In the genomic region with DNA sequence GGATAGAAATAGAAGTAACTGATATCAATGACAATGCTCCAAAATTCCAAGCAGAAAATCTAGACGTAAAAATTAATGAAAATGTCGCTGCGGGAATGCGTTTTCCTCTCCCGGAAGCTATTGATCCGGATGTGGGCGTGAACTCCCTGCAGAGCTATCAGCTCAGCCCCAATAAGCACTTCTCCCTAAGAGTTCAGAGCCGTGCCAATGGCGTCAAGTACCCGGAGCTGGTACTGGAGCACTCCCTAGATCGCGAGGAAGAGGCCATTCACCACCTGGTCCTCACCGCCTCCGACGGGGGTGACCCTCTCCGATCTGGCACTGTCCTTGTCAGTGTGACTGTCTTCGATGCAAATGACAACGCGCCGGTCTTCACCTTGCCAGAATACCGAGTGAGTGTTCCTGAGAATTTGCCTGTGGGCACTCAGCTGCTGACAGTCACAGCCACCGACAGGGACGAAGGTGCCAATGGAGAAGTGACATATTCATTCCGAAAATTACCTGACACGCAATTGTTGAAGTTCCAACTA, we compare ENCODE assay signal across 8 cellular contexts. TPM values are rescaled to one million over a fixed set of nuclear protein-coding genes. Genes with fewer than 3 reads are reported as not detected.
DNase-seq lines count a peak whose midpoint lies in the region; ATAC-seq, FAIRE-seq and TF ChIP-seq lines count a peak whose summit lies in the region.

No MANE protein-coding gene starts in this region.

- 8 to 19% (median 14%) methylated on average over 24 to 25 of the region's 25 CpGs for WGBS in stomach, 5 donors

- H3K36me3 ChIP-seq in kidney (ENCODE audit: control insufficient read depth in 1 of 2, insufficient read depth in 2 of 2, low read length in 2 of 2) (no peaks in the 10 kb centered on the region), stomach (peaks cover 0 to 14% (median 8%) of the 10 kb centered on the region in 4 donors)

- H3K4me3 ChIP-seq in kidney (ENCODE audit: low read length in 2 of 2) (peak overlapping the region; percentile 44 to 54), stomach (peak overlapping the region; percentile 27 to 48 (median 39))

- no peak overlapping the region for H3K27ac Mint-ChIP-seq in activated CD4-positive, alpha-beta T cell treated with anti-CD3 and anti-CD28 coated beads, Interleukin-2, amount 10 ng/mL, durations not matched to agents 24 days and 14 days
- H3K27ac Mint-ChIP-seq in activated naive CD8-positive, alpha-beta T cell treated with anti-CD3 and anti-CD28 coated beads, Interleukin-2, amount 10 ng/mL, durations not matched to agents 7 days and 5 days: no peak overlapping the region

- H3K4me3 Mint-ChIP-seq in activated CD4-positive, alpha-beta T cell treated with anti-CD3 and anti-CD28 coated beads, Interleukin-2, amount 10 ng/mL, durations not matched to agents 24 days and 14 days: peak overlapping the region; percentile 86
- peak overlapping the region; percentile 80 for H3K4me3 Mint-ChIP-seq in activated naive CD8-positive, alpha-beta T cell treated with anti-CD3 and anti-CD28 coated beads, Interleukin-2, amount 10 ng/mL, durations not matched to agents 7 days and 5 days

- peaks cover 32% of the 10 kb centered on the region for H3K9me3 Mint-ChIP-seq in activated CD4-positive, alpha-beta T cell treated with anti-CD3 and anti-CD28 coated beads, Interleukin-2, amount 10 ng/mL, durations not matched to agents 24 days and 14 days
- H3K9me3 Mint-ChIP-seq in activated naive CD8-positive, alpha-beta T cell treated with anti-CD3 and anti-CD28 coated beads, Interleukin-2, amount 10 ng/mL, durations not matched to agents 7 days and 5 days: peaks cover 15% of the 10 kb centered on the region

- no peak for TF ChIP-seq EP300 in stomach (IDR thresholded peaks at IDR 0.05)

- peaks cover 31 to 52% of the 10 kb centered on the region in 2 donors for H3K9me3 ChIP-seq in kidney (ENCODE audit: control insufficient read depth in 1 of 2, low read length in 2 of 2)
- peaks cover 47 to 99% (median 89%) of the 10 kb centered on the region in 4 donors for H3K9me3 ChIP-seq in stomach

- peak; percentile 58 for DNase-seq in activated CD4-positive, alpha-beta T cell treated with anti-CD3 and anti-CD28 coated beads, Interleukin-2, amount 10 ng/mL, durations not matched to agents 24 days and 14 days
- DNase-seq in activated CD4-positive, alpha-beta T cell treated with anti-CD3 and anti-CD28 coated beads, Interleukin-2, amount 50 U/mL, for 4 hours: no peak
- no peak for DNase-seq in activated naive CD8-positive, alpha-beta T cell treated with anti-CD3 and anti-CD28 coated beads, Interleukin-2, amount 10 ng/mL, durations not matched to agents 7 days and 5 days
- DNase-seq in kidney: no peak
- no peak for DNase-seq in stomach
- no peak for DNase-seq in GDM1 (lab: John Stamatoyannopoulos, UW)
- DNase-seq in effector CD8-positive, alpha-beta T cell (lab: John Stamatoyannopoulos, UW): no peak
- no peak for DNase-seq in NCI-H1417 (lab: John Stamatoyannopoulos, UW)

- ATAC-seq in activated naive CD8-positive, alpha-beta T cell treated with anti-CD3 and anti-CD28 coated beads, Interleukin-2, amount 10 ng/mL, durations not matched to agents 7 days and 5 days (ENCODE audit: low read depth): no peak

- H3K9ac ChIP-seq in kidney (ENCODE audit: low read length in 2 of 2): no peak overlapping the region

- POLR2A ChIA-PET in activated naive CD8-positive, alpha-beta T cell treated with anti-CD3 and anti-CD28 coated beads, Interleukin-2, amount 10 ng/mL, durations not matched to agents 7 days and 5 days (lab: Charles Lee): no interaction called here

- H3K27ac ChIP-seq in kidney (ENCODE audit: low read depth in 2 of 2, low read length in 2 of 2) (no peak overlapping the region), stomach (no peak overlapping the region)

- FAIRE-seq in kidney (lab: Jason Lieb, UNC): no peak

- H3K36me3 Mint-ChIP-seq in activated CD4-positive, alpha-beta T cell treated with anti-CD3 and anti-CD28 coated beads, Interleukin-2, amount 10 ng/mL, durations not matched to agents 24 days and 14 days (ENCODE audit: low read depth): peaks cover 8% of the 10 kb centered on the region
- peaks cover 8% of the 10 kb centered on the region for H3K36me3 Mint-ChIP-seq in activated naive CD8-positive, alpha-beta T cell treated with anti-CD3 and anti-CD28 coated beads, Interleukin-2, amount 10 ng/mL, durations not matched to agents 7 days and 5 days

- peaks cover 0 to 81% (median 28%) of the 10 kb centered on the region in 3 donors for H3K27me3 ChIP-seq in stomach

- no peak for TF ChIP-seq CTCF in kidney (IDR thresholded peaks at IDR 0.05; ENCODE audit: borderline replicate concordance, extremely low read depth, insufficient read depth)
- TF ChIP-seq CTCF in stomach (IDR thresholded peaks at IDR 0.05): no peak

- no peaks in the 10 kb centered on the region for H3K4me1 ChIP-seq in kidney (ENCODE audit: control insufficient read depth in 1 of 2, insufficient read depth in 1 of 2, low read depth in 1 of 2, low read length in 2 of 2)
- peaks cover 0 to 25% (median 7%) of the 10 kb centered on the region in 4 donors for H3K4me1 ChIP-seq in stomach

- peaks cover 55% of the 10 kb centered on the region for H3K27me3 Mint-ChIP-seq in activated CD4-positive, alpha-beta T cell treated with anti-CD3 and anti-CD28 coated beads, Interleukin-2, amount 10 ng/mL, durations not matched to agents 24 days and 14 days
- H3K27me3 Mint-ChIP-seq in activated naive CD8-positive, alpha-beta T cell treated with anti-CD3 and anti-CD28 coated beads, Interleukin-2, amount 10 ng/mL, durations not matched to agents 7 days and 5 days: peaks cover 68% of the 10 kb centered on the region

- no peak for TF ChIP-seq POLR2A in stomach (IDR thresholded peaks at IDR 0.05)

- peaks cover 16% of the 10 kb centered on the region for H3K4me1 Mint-ChIP-seq in activated CD4-positive, alpha-beta T cell treated with anti-CD3 and anti-CD28 coated beads, Interleukin-2, amount 10 ng/mL, durations not matched to agents 24 days and 14 days
- H3K4me1 Mint-ChIP-seq in activated naive CD8-positive, alpha-beta T cell treated with anti-CD3 and anti-CD28 coated beads, Interleukin-2, amount 10 ng/mL, durations not matched to agents 7 days and 5 days: peaks cover 6% of the 10 kb centered on the region

- intact Hi-C loops in activated CD4-positive, alpha-beta T cell treated with anti-CD3 and anti-CD28 coated beads, Interleukin-2, amount 10 ng/mL, durations not matched to agents 24 days and 14 days (cut with micrococcal nuclease): loop anchor here (2.0 to 5.0 kb wide), 6 partner anchors 51 to 145 kb away; a partner anchor contains a TSS
- intact Hi-C loops in kidney (cut with DNase I): no loop called here
- intact Hi-C loops in stomach (cut with DNase I; ENCODE audit: low total_unique reads): loop anchor here (10.0 kb wide), 1 partner anchor 111 kb away; no protein-coding TSS in a partner anchor

RNA-seq across cellular contexts. Expression of a gene that starts 0.8 kb away (rescaled TPM):
- total RNA-seq in activated CD4-positive, alpha-beta T cell treated with anti-CD3 and anti-CD28 coated beads, Interleukin-2, amount 10 ng/mL, durations not matched to agents 24 days and 14 days: 0.07 and 0.21 TPM in 2 replicates
- total RNA-seq in activated naive CD8-positive, alpha-beta T cell treated with anti-CD3 and anti-CD28 coated beads, Interleukin-2, amount 10 ng/mL, durations not matched to agents 7 days and 5 days: under 1 TPM in 1 of 2 experiments, not detected in 1; 0.14 TPM
- total RNA-seq in kidney (5.1 TPM), stomach (1 to 10 TPM in 3 of 5 donors, under 1 TPM in 1, not detected in 1; 0.89 to 7.0 (median 4.5) TPM)
- polyA plus RNA-seq in kidney (ENCODE audit: insufficient read depth, low read depth, low replicate concordance) (0.47 TPM), stomach (under 1 TPM; 0.15 to 0.65 (median 0.44) TPM)

RNA-seq across cellular contexts. Expression of a gene that starts 3.9 kb away (rescaled TPM):
- total RNA-seq in activated CD4-positive, alpha-beta T cell treated with anti-CD3 and anti-CD28 coated beads, Interleukin-2, amount 10 ng/mL, durations not matched to agents 24 days and 14 days: 0.12 and 0.17 TPM in 2 replicates
- total RNA-seq in activated naive CD8-positive, alpha-beta T cell treated with anti-CD3 and anti-CD28 coated beads, Interleukin-2, amount 10 ng/mL, durations not matched to agents 7 days and 5 days: under 1 TPM in 1 of 2 experiments, not detected in 1; 0.11 TPM
- total RNA-seq in kidney: 15.1 TPM
- polyA plus RNA-seq in kidney (ENCODE audit: insufficient read depth, low read depth, low replicate concordance): 1.0 TPM
- total RNA-seq in stomach: 10 to 100 TPM in 3 of 5 donors, 1 to 10 TPM in 2; 3.6 to 19.3 (median 16.8) TPM
- polyA plus RNA-seq in stomach: under 1 TPM; 0.56 to 0.61 (median 0.58) TPM

RNA-seq across cellular contexts. Expression of a gene that starts 5.8 kb away (rescaled TPM):
- 0.09 and 0.14 TPM in 2 replicates for total RNA-seq in activated CD4-positive, alpha-beta T cell treated with anti-CD3 and anti-CD28 coated beads, Interleukin-2, amount 10 ng/mL, durations not matched to agents 24 days and 14 days
- under 1 TPM; 0.11 to 0.14 TPM for total RNA-seq in activated naive CD8-positive, alpha-beta T cell treated with anti-CD3 and anti-CD28 coated beads, Interleukin-2, amount 10 ng/mL, durations not matched to agents 7 days and 5 days
- total RNA-seq in kidney: 7.5 TPM
- 0.22 TPM for polyA plus RNA-seq in kidney (ENCODE audit: insufficient read depth, low read depth, low replicate concordance)
- 1 to 10 TPM in 3 of 5 donors, under 1 TPM in 1, not detected in 1; 0.29 to 6.2 (median 4.9) TPM for total RNA-seq in stomach
- polyA plus RNA-seq in stomach: under 1 TPM in 2 of 3 donors, not detected in 1; 0.31 to 0.50 TPM

RNA-seq across cellular contexts. Expression of a gene that starts 7.2 kb away (rescaled TPM):
- 0.23 and 0.31 TPM in 2 replicates for total RNA-seq in activated CD4-positive, alpha-beta T cell treated with anti-CD3 and anti-CD28 coated beads, Interleukin-2, amount 10 ng/mL, durations not matched to agents 24 days and 14 days
- under 1 TPM; 0.08 to 0.09 TPM for total RNA-seq in activated naive CD8-positive, alpha-beta T cell treated with anti-CD3 and anti-CD28 coated beads, Interleukin-2, amount 10 ng/mL, durations not matched to agents 7 days and 5 days
- total RNA-seq in kidney (3.6 TPM), stomach (10 to 100 TPM in 1 of 5 donors, 1 to 10 TPM in 3, under 1 TPM in 1; 0.45 to 15.2 (median 2.9) TPM)
- polyA plus RNA-seq in kidney (ENCODE audit: insufficient read depth, low read depth, low replicate concordance) (0.37 TPM), stomach (under 1 TPM; 0.25 to 0.48 (median 0.31) TPM)

RNA-seq across cellular contexts. Expression of a gene that starts 11.0 kb away (rescaled TPM):
- total RNA-seq in activated CD4-positive, alpha-beta T cell treated with anti-CD3 and anti-CD28 coated beads, Interleukin-2, amount 10 ng/mL, durations not matched to agents 24 days and 14 days: 0.33 and 0.44 TPM in 2 replicates
- under 1 TPM in 1 of 2 experiments, not detected in 1; 0.11 TPM for total RNA-seq in activated naive CD8-positive, alpha-beta T cell treated with anti-CD3 and anti-CD28 coated beads, Interleukin-2, amount 10 ng/mL, durations not matched to agents 7 days and 5 days
- total RNA-seq in kidney: 7.6 TPM
- polyA plus RNA-seq in kidney (ENCODE audit: insufficient read depth, low read depth, low replicate concordance): 0.54 TPM
- 10 to 100 TPM in 1 of 5 donors, 1 to 10 TPM in 3, not detected in 1; 1.6 to 10.1 (median 3.2) TPM for total RNA-seq in stomach
- under 1 TPM in 2 of 3 donors, not detected in 1; 0.13 to 0.25 TPM for polyA plus RNA-seq in stomach
